Comparison of ENCODE assay signal across 11 cellular contexts in the genomic region with DNA sequence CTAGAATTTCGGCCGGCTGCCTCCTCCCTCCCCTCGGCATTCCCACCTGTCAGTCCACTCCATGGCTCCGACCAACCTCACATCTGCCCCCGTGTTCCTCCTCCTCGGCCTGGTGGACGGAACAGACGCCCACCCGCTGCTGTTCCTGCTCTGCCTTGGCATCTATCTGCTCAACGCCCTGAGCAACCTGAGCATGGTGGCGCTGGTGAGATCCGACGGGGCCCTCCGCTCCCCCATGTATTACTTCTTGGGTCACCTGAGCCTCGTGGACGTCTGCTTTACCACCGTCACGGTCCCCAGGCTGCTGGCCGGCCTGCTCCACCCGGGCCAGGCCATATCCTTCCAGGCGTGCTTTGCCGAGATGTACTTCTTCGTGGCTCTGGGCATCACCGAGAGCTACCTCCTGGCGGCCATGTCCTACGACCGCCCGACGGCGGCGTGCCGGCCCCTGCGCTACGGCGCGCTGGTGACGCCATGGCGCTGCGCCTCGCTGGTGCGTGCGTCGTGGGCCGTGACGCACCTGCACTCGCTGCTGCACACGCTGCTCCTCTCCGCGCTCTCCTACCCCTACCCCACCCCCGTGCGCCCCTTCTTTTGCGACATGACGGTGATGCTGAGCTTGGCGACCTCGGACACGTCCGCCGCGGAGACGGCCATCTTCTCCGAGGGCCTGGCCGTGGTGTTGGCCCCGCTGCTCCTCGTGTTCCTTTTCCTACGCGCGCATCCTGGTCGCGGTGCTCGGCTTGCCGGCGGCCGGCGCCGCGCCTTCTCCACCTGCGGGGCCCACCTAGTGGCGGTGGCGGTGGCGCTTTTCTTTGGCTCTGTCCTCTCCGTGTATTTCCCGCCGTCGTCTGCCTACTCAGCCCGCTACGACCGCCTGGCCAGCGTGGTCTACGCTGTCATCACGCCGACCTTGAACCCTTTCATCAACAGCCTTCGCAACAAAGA. TPM values are rescaled to one million over a fixed set of nuclear protein-coding genes. Genes with fewer than 3 reads are reported as not detected.
DNase-seq lines count a peak whose midpoint lies in the region; ATAC-seq, FAIRE-seq and TF ChIP-seq lines count a peak whose summit lies in the region.
"Had no signal": no experiment of that assay in that cellular context is flagged by ENCODE, and none has a peak within 500 bp of the region (broad histone marks: within the 10 kb centered on the region; RNA-seq: fewer than 3 reads in every experiment).

A gene (minus strand): TSS at position 440 of the 948 bp plus-strand sequence.

- H3K4me1 Mint-ChIP-seq in T-cell (peaks cover 0 to 8% (median 0%) of the 10 kb centered on the region in 3 donors), memory B cell (no peaks in the 10 kb centered on the region)
- no peaks in the 10 kb centered on the region for H3K4me1 Mint-ChIP-seq in stimulated activated naive CD8-positive, alpha-beta T cell treated with anti-CD3 and anti-CD28 coated beads, Interleukin-15, amount 100 ng/mL, for 72 hours

- CTCF ChIA-PET in T-cell (lab: Charles Lee) = interaction anchor here in 1 of 2 donors (0.6 kb wide), 1 partner anchor 458 kb away, joined by 4 read pairs; no protein-coding TSS in a partner anchor

- FAIRE-seq in D721Med (lab: Jason Lieb, UNC) = no peak

- DNase-seq in T-cell (peak in 13 of 34 experiments; percentile 6 to 55 (median 23)), memory B cell (ENCODE audit: low spot score in 2 of 2) (peak in 1 of 2 donors; percentile 5), NCI-H1092 (lab: John Stamatoyannopoulos, UW) (no peak), D721Med (ENCODE audit: insufficient read length, low spot score) (no peak), RKO (ENCODE audit: low spot score) (no peak)
- peak; percentile 70 for DNase-seq in activated effector memory CD4-positive, alpha-beta T cell treated with anti-CD3 and anti-CD28 coated beads, Interleukin-2, amount 50 U/mL, for 16 hours
- DNase-seq in stimulated activated naive CD8-positive, alpha-beta T cell treated with anti-CD3 and anti-CD28 coated beads, Interleukin-15, amount 100 ng/mL, for 72 hours = peak; percentile 39 to 67
- DNase-seq: effector CD8-positive, alpha-beta T cell; NCI-H526; uterus had no signal

- H3K4me3 Mint-ChIP-seq in T-cell = peak within 1 kb of the TSS; percentile 21 to 79 (median 79)
- H3K4me3 Mint-ChIP-seq in memory B cell = peak within 1 kb of the TSS; percentile 80
- H3K4me3 Mint-ChIP-seq in stimulated activated naive CD8-positive, alpha-beta T cell treated with anti-CD3 and anti-CD28 coated beads, Interleukin-15, amount 100 ng/mL, for 72 hours = peak within 1 kb of the TSS; percentile 68 to 92

- H3K27me3 Mint-ChIP-seq in T-cell (peaks cover 30 to 44% of the 10 kb centered on the region in 2 donors), memory B cell (peaks cover 22% of the 10 kb centered on the region)
- H3K27me3 Mint-ChIP-seq in stimulated activated naive CD8-positive, alpha-beta T cell treated with anti-CD3 and anti-CD28 coated beads, Interleukin-15, amount 100 ng/mL, for 72 hours = peaks cover 20% of the 10 kb centered on the region

- H3K27ac Mint-ChIP-seq in T-cell = peak within 1 kb of the TSS in 1 of 2 donors; percentile 71
- peak within 1 kb of the TSS; percentile 39 for H3K27ac Mint-ChIP-seq in memory B cell
- peak within 1 kb of the TSS; percentile 38 to 92 for H3K27ac Mint-ChIP-seq in stimulated activated naive CD8-positive, alpha-beta T cell treated with anti-CD3 and anti-CD28 coated beads, Interleukin-15, amount 100 ng/mL, for 72 hours

- peaks cover 4% of the 10 kb centered on the region for H3K36me3 Mint-ChIP-seq in T-cell
- H3K36me3 Mint-ChIP-seq in memory B cell = no peaks in the 10 kb centered on the region

- no peak for TF ChIP-seq CTCF in D721Med (IDR thresholded peaks at IDR 0.05; ENCODE audit: insufficient read depth, missing control alignments)

- H3K9me3 Mint-ChIP-seq in T-cell (peaks cover 0 to 4% (median 3%) of the 10 kb centered on the region in 3 donors), memory B cell (no peaks in the 10 kb centered on the region)
- H3K9me3 Mint-ChIP-seq in stimulated activated naive CD8-positive, alpha-beta T cell treated with anti-CD3 and anti-CD28 coated beads, Interleukin-15, amount 100 ng/mL, for 72 hours = no peaks in the 10 kb centered on the region

- POLR2A ChIA-PET in T-cell (lab: Charles Lee) = no interaction called here

- ATAC-seq in T-cell (replicated peaks in 1 of 4) = peak in 3 of 4 experiments; percentile 80 to 98 (median 84)
- peak; percentile 92 for ATAC-seq in memory B cell (ENCODE audit: low read depth)
- ATAC-seq in stimulated activated naive CD8-positive, alpha-beta T cell treated with anti-CD3 and anti-CD28 coated beads, Interleukin-15, amount 100 ng/mL, for 72 hours = peak; percentile 93
- ATAC-seq: HCT116 had no signal

RNA-seq across cellular contexts. Expression of the gene that starts here (rescaled TPM):
- total RNA-seq in T-cell = 1 to 10 TPM in 4 of 5 donors, under 1 TPM in 1; 0.63 to 6.3 (median 2.9) TPM
- total RNA-seq: uterus had no signal

Comparison
In these comparisons a context has a peak if more than half of its experiments do, and no peak if none do; other contexts are left out.
1. DNase-seq: peak in activated effector memory CD4-positive, alpha-beta T cell treated with anti-CD3 and anti-CD28 coated beads, Interleukin-2, amount 50 U/mL, for 16 hours (single experiment) and stimulated activated naive CD8-positive, alpha-beta T cell treated with anti-CD3 and anti-CD28 coated beads, Interleukin-15, amount 100 ng/mL, for 72 hours (2 of 2); none in NCI-H1092 (single experiment), D721Med (single experiment) and RKO (single experiment).
2. Peak in every context shown above with its lines, with median percentiles within 50 percentile points of each other: ATAC-seq and H3K4me3 Mint-ChIP-seq.